Comparison of ENCODE assay signal across 14 cellular contexts in genomic region chr4:40240040-40240653, GRCh38. TPM values are rescaled to one million over a fixed set of nuclear protein-coding genes. Genes with fewer than 3 reads are reported as not detected.
DNase-seq lines count a peak whose midpoint lies in the region; ATAC-seq, FAIRE-seq and TF ChIP-seq lines count a peak whose summit lies in the region.
"Had no signal": no experiment of that assay in that cellular context is flagged by ENCODE, and none has a peak within 500 bp of the region (broad histone marks: within the 10 kb centered on the region; RNA-seq: fewer than 3 reads in every experiment).

No MANE protein-coding gene starts in this region.

- H3K36me3 Mint-ChIP-seq in CD4-positive, alpha-beta memory T cell, result peaks cover 43 to 75% of the 10 kb centered on the region in 2 donors
- peaks cover 86% of the 10 kb centered on the region for H3K36me3 Mint-ChIP-seq in activated B cell treated with CpG ODN at 0.5 μM for 24 hours (ENCODE audit: low read depth)

- dilution Hi-C loops in endothelial cell of umbilical vein (cut with MboI; ENCODE audit: extremely low pct_ligation_motif_present, low sequenced_read_pairs), result no loop called here

- in situ Hi-C loops in GM23248 (cut with MboI), result no loop called here

- peaks cover 72 to 96% (median 84%) of the 10 kb centered on the region in 4 donors for H3K4me1 Mint-ChIP-seq in CD4-positive, alpha-beta memory T cell
- peaks cover 91% of the 10 kb centered on the region for H3K4me1 Mint-ChIP-seq in activated B cell treated with CpG ODN at 0.5 μM for 24 hours

- H3K9ac ChIP-seq in GM23248 (no peak overlapping the region), endothelial cell of umbilical vein (replicated peaks; ENCODE audit: extremely low read depth, insufficient read depth, low read length) (no peak overlapping the region)

- H3K27ac ChIP-seq in CD4-positive, alpha-beta memory T cell (ENCODE audit: low read depth, low read length), result peak overlapping the region; percentile 89
- H3K27ac ChIP-seq in GM23248, result no peak overlapping the region
- no peak overlapping the region for H3K27ac ChIP-seq in endothelial cell of umbilical vein (ENCODE audit: insufficient read depth, low read depth, low read length)
- H3K27ac ChIP-seq in testis, result no peak overlapping the region
- H3K27ac ChIP-seq: suprapubic skin had no signal

- H3K4me3 Mint-ChIP-seq in CD4-positive, alpha-beta memory T cell, result peak overlapping the region in 7 of 8 donors; percentile 73 to 87 (median 79)
- H3K4me3 Mint-ChIP-seq in activated B cell treated with CpG ODN at 0.5 μM for 24 hours, result no peak overlapping the region

- TF ChIP-seq POLR2A in endothelial cell of umbilical vein (IDR thresholded peaks at IDR 0.05; ENCODE audit: low read depth, low read length) (no peak), testis (IDR thresholded peaks at IDR 0.05) (no peak), H54 (IDR thresholded peaks at IDR 0.05; ENCODE audit: low read depth, low read length) (no peak)

- ATAC-seq in activated B cell treated with CpG ODN at 0.5 μM for 24 hours (ENCODE audit: low read depth) (no peak), HG02763 (IDR thresholded peaks at IDR 0.05; ENCODE audit: unreplicated experiment) (no peak), GM21723 (IDR thresholded peaks at IDR 0.05; ENCODE audit: unreplicated experiment) (no peak)

- H3K4me2 ChIP-seq in GM23248 (ENCODE audit: unreplicated experiment), result no peak overlapping the region
- H3K4me2 ChIP-seq in endothelial cell of umbilical vein (ENCODE audit: insufficient read depth, low read length), result no peak overlapping the region

- POLR2A ChIA-PET in CD4-positive, alpha-beta memory T cell (lab: Charles Lee; ENCODE audit: partially characterized antibody), result interaction anchor here (1.4 to 41.1 kb wide), 7 partner anchors 9 to 68 kb away, joined by 3 to 1182 read pairs (median 22); partner anchors contain the start of gene RHOH
- POLR2A ChIA-PET in activated B cell treated with CpG ODN at 0.5 μM for 24 hours (lab: Charles Lee), result interaction anchor here (1.0 to 2.1 kb wide), 4 partner anchors 9 to 67 kb away, joined by 3 to 5 read pairs (median 4); no protein-coding TSS in a partner anchor
- POLR2A ChIA-PET in endothelial cell of umbilical vein (lab: Charles Lee), result no interaction called here

- 76 to 90% methylated on average over 4 of the region's 4 CpGs for WGBS in GM23248 (ENCODE audit: low coverage in 1 of 2, low lambda C conversion rate in 2 of 2, missing lambda C conversion rate in 2 of 2), 2 experiments
- WGBS in testis, 2 donors, result 87 to 95% methylated on average over 4 of the region's 4 CpGs

- H3K27ac Mint-ChIP-seq in CD4-positive, alpha-beta memory T cell, result peak overlapping the region; percentile 95 to 100 (median 97)
- H3K27ac Mint-ChIP-seq in activated B cell treated with CpG ODN at 0.5 μM for 24 hours, result peak overlapping the region; percentile 50

- H3K4me1 ChIP-seq in CD4-positive, alpha-beta memory T cell (ENCODE audit: insufficient read depth, low read length), result peaks cover 98% of the 10 kb centered on the region
- H3K4me1 ChIP-seq in GM23248 (ENCODE audit: insufficient read depth), result no peaks in the 10 kb centered on the region
- H3K4me1 ChIP-seq in endothelial cell of umbilical vein (ENCODE audit: control insufficient read depth, extremely low read depth, insufficient read depth, low read length), result no peaks in the 10 kb centered on the region
- H3K4me1 ChIP-seq in testis, result no peaks in the 10 kb centered on the region
- H3K4me1 ChIP-seq: suprapubic skin had no signal

- H3K9me1 ChIP-seq in endothelial cell of umbilical vein (replicated peaks; ENCODE audit: control insufficient read depth, extremely low read depth, insufficient read depth, low read length), result no peaks in the 10 kb centered on the region

- CTCF ChIA-PET in CD4-positive, alpha-beta memory T cell (lab: Charles Lee; ENCODE audit: partially characterized antibody), result interaction anchor here (0.8 to 15.0 kb wide), 8 partner anchors 9 to 77 kb away, joined by 3 to 200 read pairs (median 6); no protein-coding TSS in a partner anchor
- CTCF ChIA-PET in activated B cell treated with CpG ODN at 0.5 μM for 24 hours (lab: Charles Lee) (interaction anchor here (1.4 to 2.1 kb wide), 3 partner anchors 69 to 77 kb away, joined by 4 to 7 read pairs (median 5); no protein-coding TSS in a partner anchor), endothelial cell of umbilical vein (lab: Charles Lee) (interaction anchor here (1.2 kb wide), 1 partner anchor 69 kb away, joined by 3 read pairs; no protein-coding TSS in a partner anchor)

- BruUV-seq in endothelial cell of umbilical vein (replicated peaks; lab: Mats Ljungman, UMichigan), result no TSS peak

- no peaks in the 10 kb centered on the region for H3K9me2 ChIP-seq in GM23248 (ENCODE audit: insufficient read depth)

- TF ChIP-seq CTCF in activated B cell treated with CpG ODN at 0.5 μM for 24 hours (IDR thresholded peaks at IDR 0.05), result no peak
- TF ChIP-seq CTCF in endothelial cell of umbilical vein (IDR thresholded peaks at IDR 0.05; ENCODE audit: extremely low read depth in 1 of 2, insufficient read depth in 1 of 2, low read depth in 1 of 2, low read length in 2 of 2), result no peak
- no peak for TF ChIP-seq CTCF in testis (IDR thresholded peaks at IDR 0.05)

- no peaks in the 10 kb centered on the region for H3K9me3 ChIP-seq in CD4-positive, alpha-beta memory T cell (ENCODE audit: control insufficient read depth in 1 of 2, low read length in 2 of 2)
- H3K9me3 ChIP-seq in GM23248 (ENCODE audit: low read depth), result no peaks in the 10 kb centered on the region
- H3K9me3 ChIP-seq in endothelial cell of umbilical vein (replicated peaks; ENCODE audit: control insufficient read depth, insufficient read depth, low read length), result no peaks in the 10 kb centered on the region
- no peaks in the 10 kb centered on the region for H3K9me3 ChIP-seq in testis
- H3K9me3 ChIP-seq: suprapubic skin had no signal

- 0 out of 2 replicates have a peak, but pooled peaks cover 5% of the 10 kb centered on the region for H3F3A ChIP-seq in GM23248 (ENCODE audit: insufficient read depth)

- intact Hi-C loops in CD4-positive, alpha-beta memory T cell (cut with micrococcal nuclease), result no loop called here
- intact Hi-C loops in activated B cell treated with CpG ODN at 0.5 μM for 24 hours (cut with micrococcal nuclease) (loop anchor here (2.0 kb wide), 1 partner anchor 13 kb away; no protein-coding TSS in a partner anchor), endothelial cell of umbilical vein (cut with micrococcal nuclease) (no loop called here), testis (cut with DNase I; ENCODE audit: low total_unique reads) (no loop called here)

- H4K20me1 ChIP-seq in GM23248 (ENCODE audit: insufficient read depth) (no peaks in the 10 kb centered on the region), endothelial cell of umbilical vein (replicated peaks; ENCODE audit: control insufficient read depth, extremely low read depth, insufficient read depth, low read length) (no peaks in the 10 kb centered on the region)

- no peak for DNase-seq in CD4-positive, alpha-beta memory T cell
- DNase-seq in GM23248 (peak; percentile 24), activated B cell treated with CpG ODN at 0.5 μM for 24 hours (no peak), endothelial cell of umbilical vein (ENCODE audit: low read depth, low spot score) (peak; percentile 10), testis (no peak), H54 (ENCODE audit: insufficient read length, low spot score) (no peak)
- DNase-seq: aorta, GDM1, GOT3, NCI-H1048 had no signal

- H3K27me3 Mint-ChIP-seq in CD4-positive, alpha-beta memory T cell, result no peaks in the 10 kb centered on the region
- H3K27me3 Mint-ChIP-seq in activated B cell treated with CpG ODN at 0.5 μM for 24 hours, result no peaks in the 10 kb centered on the region

- H3K4me3 ChIP-seq in CD4-positive, alpha-beta memory T cell (ENCODE audit: low read length in 2 of 2), result no peak overlapping the region
- H3K4me3 ChIP-seq in GM23248, result no peak overlapping the region
- no peak overlapping the region for H3K4me3 ChIP-seq in endothelial cell of umbilical vein (replicated peaks in 1 of 3; ENCODE audit: insufficient read depth in 1 of 3, low read depth in 1 of 3, low read length in 3 of 3)
- no peak overlapping the region for H3K4me3 ChIP-seq in testis
- H3K4me3 ChIP-seq: lung, suprapubic skin had no signal

- H3K79me2 ChIP-seq in GM23248 (ENCODE audit: insufficient read depth) (no peaks in the 10 kb centered on the region), endothelial cell of umbilical vein (ENCODE audit: control insufficient read depth, insufficient read depth, low read length) (no peaks in the 10 kb centered on the region)

- FAIRE-seq in endothelial cell of umbilical vein (lab: Jason Lieb, UNC) (peak; percentile 63), H54 (lab: Jason Lieb, UNC) (no peak)

- peaks cover 38% of the 10 kb centered on the region for H3K36me3 ChIP-seq in CD4-positive, alpha-beta memory T cell (ENCODE audit: insufficient read depth, low read length)
- H3K36me3 ChIP-seq in GM23248 (ENCODE audit: low read depth), result no peaks in the 10 kb centered on the region
- no peaks in the 10 kb centered on the region for H3K36me3 ChIP-seq in endothelial cell of umbilical vein (ENCODE audit: control insufficient read depth in 2 of 2, extremely low read depth in 1 of 2, insufficient read depth in 2 of 2, low read length in 2 of 2)
- no peaks in the 10 kb centered on the region for H3K36me3 ChIP-seq in testis (ENCODE audit: low read depth, missing control alignments)
- H3K36me3 ChIP-seq: suprapubic skin had no signal

- H3K27me3 ChIP-seq in CD4-positive, alpha-beta memory T cell (ENCODE audit: insufficient read depth, low read length), result no peaks in the 10 kb centered on the region
- H3K27me3 ChIP-seq in GM23248 (replicated peaks; ENCODE audit: insufficient read depth), result no peaks in the 10 kb centered on the region
- no peaks in the 10 kb centered on the region for H3K27me3 ChIP-seq in endothelial cell of umbilical vein (ENCODE audit: control insufficient read depth in 2 of 2, insufficient read depth in 2 of 2, low read length in 2 of 2)
- H3K27me3 ChIP-seq in testis, result no peaks in the 10 kb centered on the region
- H3K27me3 ChIP-seq: suprapubic skin had no signal

- peaks cover 0 to 1% (median 0%) of the 10 kb centered on the region in 8 donors for H3K9me3 Mint-ChIP-seq in CD4-positive, alpha-beta memory T cell
- H3K9me3 Mint-ChIP-seq in activated B cell treated with CpG ODN at 0.5 μM for 24 hours, result no peaks in the 10 kb centered on the region

- H2AFZ ChIP-seq in GM23248 (no peak overlapping the region), endothelial cell of umbilical vein (ENCODE audit: low read depth, low read length) (no peak overlapping the region)

RNA-seq across cellular contexts. Expression of gene RHOH, which starts 43.3 kb away (rescaled TPM):
- total RNA-seq in CD4-positive, alpha-beta memory T cell, result 100 to 1,000 TPM; 198 to 200 TPM
- polyA plus RNA-seq in CD4-positive, alpha-beta memory T cell, result 100 to 1,000 TPM; 266 to 486 TPM
- not detected in 2 replicates for total RNA-seq in GM23248 (2014; rRNA removed; shearing (Covaris generic))
- polyA plus RNA-seq in GM23248 (2016; fragmentation: Nextera tagmentation; extraction: Ambion mirVana) (0.24 TPM in 1 of 2 replicates, not detected in the other), endothelial cell of umbilical vein (not detected in 2 replicates), testis (ENCODE audit: insufficient read depth, low read depth, low replicate concordance) (2.5 TPM)
- total RNA-seq in activated B cell treated with CpG ODN at 0.5 μM for 24 hours (174 and 183 TPM in 2 replicates), endothelial cell of umbilical vein (0.30 TPM in 1 of 2 replicates, not detected in the other), testis (1 to 10 TPM in 1 of 2 donors, under 1 TPM in 1; 0.39 to 1.2 TPM)
- polyA plus RNA-seq in endothelial cell of umbilical vein (2011; cell fraction: cytosol; rRNA removed), result not detected in 2 replicates
- 0.12 TPM in 1 of 2 replicates, not detected in the other for polyA plus RNA-seq in endothelial cell of umbilical vein (2011; cell fraction: nucleus; rRNA removed)
- not detected in 2 replicates for polyA plus RNA-seq in endothelial cell of umbilical vein (2012)
- polyA minus RNA-seq in endothelial cell of umbilical vein, result 1.0 TPM in 1 of 2 replicates, not detected in the other
- polyA minus RNA-seq in endothelial cell of umbilical vein (2011; cell fraction: cytosol; rRNA and poly(A)+ RNA removed), result not detected
- polyA minus RNA-seq in endothelial cell of umbilical vein (2011; cell fraction: nucleus; rRNA and poly(A)+ RNA removed), result not detected in 2 replicates

Comparison
In these comparisons a context has a peak if more than half of its experiments do, and no peak if none do; other contexts are left out.
1. DNase-seq: peak in GM23248 (single experiment) and endothelial cell of umbilical vein (single experiment); none in CD4-positive, alpha-beta memory T cell (0 of 5), activated B cell treated with CpG ODN at 0.5 μM for 24 hours (single experiment), testis (single experiment) and H54 (single experiment).
2. RNA of gene RHOH, which starts 43.3 kb away (total RNA-seq): 198 to 200 TPM in CD4-positive, alpha-beta memory T cell and 174 to 183 TPM in activated B cell treated with CpG ODN at 0.5 μM for 24 hours; 0.39 to 1.2 TPM in testis, not detected in GM23248 and 0.30 TPM in endothelial cell of umbilical vein; every median in the first group is over 10 times any median in the second.